ENCODE assay signal across 3 cellular contexts in genomic region chr12:111408686-111409402, GRCh38.
TF ChIP-seq lines count a peak whose summit lies in the region.

No MANE protein-coding gene starts in this region.

TF ChIP-seq in A549, 52 proteins besides CTCF, POLR2A, EP300 and RAD21:
- TF ChIP-seq ZFP36 (IDR thresholded peaks at IDR 0.05; ENCODE audit: borderline replicate concordance, partially characterized antibody) (peak; percentile 41), CEBPB (IDR thresholded peaks at IDR 0.05) (no peak), KDM1A (IDR thresholded peaks at IDR 0.05; ENCODE audit: low read depth) (peak; percentile 26; the same call in 1 of the 2 replicates), ELK1 (IDR thresholded peaks at IDR 0.05; ENCODE audit: low read depth, low read length) (no peak)
- TF ChIP-seq, protein P1, sequence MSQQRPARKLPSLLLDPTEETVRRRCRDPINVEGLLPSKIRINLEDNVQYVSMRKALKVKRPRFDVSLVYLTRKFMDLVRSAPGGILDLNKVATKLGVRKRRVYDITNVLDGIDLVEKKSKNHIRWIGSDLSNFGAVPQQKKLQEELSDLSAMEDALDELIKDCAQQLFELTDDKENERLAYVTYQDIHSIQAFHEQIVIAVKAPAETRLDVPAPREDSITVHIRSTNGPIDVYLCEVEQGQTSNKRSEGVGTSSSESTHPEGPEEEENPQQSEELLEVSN (IDR thresholded peaks at IDR 0.05; ENCODE audit: borderline replicate concordance, low read depth), result no peak

TF ChIP-seq in GM23338, 12 proteins besides CTCF, POLR2A, EP300 and RAD21 (continues in another document):
- TF ChIP-seq, protein P2, sequence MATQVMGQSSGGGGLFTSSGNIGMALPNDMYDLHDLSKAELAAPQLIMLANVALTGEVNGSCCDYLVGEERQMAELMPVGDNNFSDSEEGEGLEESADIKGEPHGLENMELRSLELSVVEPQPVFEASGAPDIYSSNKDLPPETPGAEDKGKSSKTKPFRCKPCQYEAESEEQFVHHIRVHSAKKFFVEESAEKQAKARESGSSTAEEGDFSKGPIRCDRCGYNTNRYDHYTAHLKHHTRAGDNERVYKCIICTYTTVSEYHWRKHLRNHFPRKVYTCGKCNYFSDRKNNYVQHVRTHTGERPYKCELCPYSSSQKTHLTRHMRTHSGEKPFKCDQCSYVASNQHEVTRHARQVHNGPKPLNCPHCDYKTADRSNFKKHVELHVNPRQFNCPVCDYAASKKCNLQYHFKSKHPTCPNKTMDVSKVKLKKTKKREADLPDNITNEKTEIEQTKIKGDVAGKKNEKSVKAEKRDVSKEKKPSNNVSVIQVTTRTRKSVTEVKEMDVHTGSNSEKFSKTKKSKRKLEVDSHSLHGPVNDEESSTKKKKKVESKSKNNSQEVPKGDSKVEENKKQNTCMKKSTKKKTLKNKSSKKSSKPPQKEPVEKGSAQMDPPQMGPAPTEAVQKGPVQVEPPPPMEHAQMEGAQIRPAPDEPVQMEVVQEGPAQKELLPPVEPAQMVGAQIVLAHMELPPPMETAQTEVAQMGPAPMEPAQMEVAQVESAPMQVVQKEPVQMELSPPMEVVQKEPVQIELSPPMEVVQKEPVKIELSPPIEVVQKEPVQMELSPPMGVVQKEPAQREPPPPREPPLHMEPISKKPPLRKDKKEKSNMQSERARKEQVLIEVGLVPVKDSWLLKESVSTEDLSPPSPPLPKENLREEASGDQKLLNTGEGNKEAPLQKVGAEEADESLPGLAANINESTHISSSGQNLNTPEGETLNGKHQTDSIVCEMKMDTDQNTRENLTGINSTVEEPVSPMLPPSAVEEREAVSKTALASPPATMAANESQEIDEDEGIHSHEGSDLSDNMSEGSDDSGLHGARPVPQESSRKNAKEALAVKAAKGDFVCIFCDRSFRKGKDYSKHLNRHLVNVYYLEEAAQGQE (IDR thresholded peaks at IDR 0.05; ENCODE audit: unreplicated experiment), result no peak
- TF ChIP-seq POLR2AphosphoS5 (IDR thresholded peaks at IDR 0.05; ENCODE audit: low read depth) (no peak), ZNF331 (CRISPR knock-in tag; IDR thresholded peaks at IDR 0.05; ENCODE audit: low read depth) (no peak), JUNB (IDR thresholded peaks at IDR 0.05; ENCODE audit: unreplicated experiment) (no peak), EZH2 (IDR thresholded peaks at IDR 0.05; ENCODE audit: low read depth, unreplicated experiment) (no peak), STAT1 (IDR thresholded peaks at IDR 0.05; ENCODE audit: unreplicated experiment) (no peak), EZH2phosphoT487 (IDR thresholded peaks at IDR 0.05; ENCODE audit: unreplicated experiment) (no peak), CREB1 (CRISPR knock-in tag; IDR thresholded peaks at IDR 0.05; ENCODE audit: low read depth) (no peak)
- TF ChIP-seq, protein P3, sequence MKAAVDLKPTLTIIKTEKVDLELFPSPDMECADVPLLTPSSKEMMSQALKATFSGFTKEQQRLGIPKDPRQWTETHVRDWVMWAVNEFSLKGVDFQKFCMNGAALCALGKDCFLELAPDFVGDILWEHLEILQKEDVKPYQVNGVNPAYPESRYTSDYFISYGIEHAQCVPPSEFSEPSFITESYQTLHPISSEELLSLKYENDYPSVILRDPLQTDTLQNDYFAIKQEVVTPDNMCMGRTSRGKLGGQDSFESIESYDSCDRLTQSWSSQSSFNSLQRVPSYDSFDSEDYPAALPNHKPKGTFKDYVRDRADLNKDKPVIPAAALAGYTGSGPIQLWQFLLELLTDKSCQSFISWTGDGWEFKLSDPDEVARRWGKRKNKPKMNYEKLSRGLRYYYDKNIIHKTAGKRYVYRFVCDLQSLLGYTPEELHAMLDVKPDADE (IDR thresholded peaks at IDR 0.05), result no peak

TF ChIP-seq in K562, 482 proteins besides CTCF, POLR2A, EP300 and RAD21:
- no peak for TF ChIP-seq AFF4 (CRISPR knock-in tag; IDR thresholded peaks at IDR 0.05)
- TF ChIP-seq MTA1 (IDR thresholded peaks at IDR 0.05; ENCODE audit: borderline replicate concordance), result no peak
- no peak for TF ChIP-seq EHMT2 (IDR thresholded peaks at IDR 0.05)
- TF ChIP-seq TEAD2 (tag; IDR thresholded peaks at IDR 0.05), result no peak
- TF ChIP-seq XRCC5 (IDR thresholded peaks at IDR 0.05; ENCODE audit: low read depth, low read length), result 0 out of 2 replicates have a peak, but pooled peaks have one; percentile 35
- TF ChIP-seq KAT7 (CRISPR knock-in tag; IDR thresholded peaks at IDR 0.05; ENCODE audit: borderline replicate concordance), result 0 out of 2 replicates have a peak, but pooled peaks have one; percentile 40
- TF ChIP-seq SP1 (CRISPR knock-in tag; IDR thresholded peaks at IDR 0.05), result no peak
- no peak for TF ChIP-seq ZC3H8 (IDR thresholded peaks at IDR 0.05)
- peak; percentile 69 for TF ChIP-seq BCOR (IDR thresholded peaks at IDR 0.05)
- TF ChIP-seq COPS2 (conservative IDR thresholded peaks at IDR 0.05), result no peak
- TF ChIP-seq BRD9 (IDR thresholded peaks at IDR 0.05; ENCODE audit: low read depth, partially characterized antibody), result peak; percentile 33
- TF ChIP-seq ZC3H11A (IDR thresholded peaks at IDR 0.05; ENCODE audit: low read depth, low read length), result no peak
- TF ChIP-seq CCNT2 (IDR thresholded peaks at IDR 0.05; ENCODE audit: borderline replicate concordance, extremely low read depth, insufficient read length, low read depth, low read length), result no peak
- peak; percentile 87 for TF ChIP-seq ZFP36 (IDR thresholded peaks at IDR 0.05; ENCODE audit: low read depth, low read length, partially characterized antibody)
- peak; percentile 60 for TF ChIP-seq RBM25 (IDR thresholded peaks at IDR 0.05; ENCODE audit: low read depth, low read length, severe bottlenecking)
- no peak for TF ChIP-seq HNRNPH1 (optimal IDR thresholded peaks at IDR 0.05; ENCODE audit: low read depth, low read length)
- TF ChIP-seq KDM1A (IDR thresholded peaks at IDR 0.05), result peak; percentile 52 to 74; a peak in 2 of 4 replicates
- no peak for TF ChIP-seq GABPB1 (CRISPR knock-in tag; IDR thresholded peaks at IDR 0.05)
- no peak for TF ChIP-seq RBFOX2 (IDR thresholded peaks at IDR 0.05; ENCODE audit: low read depth, low read length)
- TF ChIP-seq KDM5B (IDR thresholded peaks at IDR 0.05; ENCODE audit: insufficient replicate concordance, low read depth, low read length), result peak; percentile 35
- TF ChIP-seq PCBP2 (IDR thresholded peaks at IDR 0.05; ENCODE audit: low read depth, low read length, poor library complexity, severe bottlenecking), result no peak
- peak; percentile 52; the same call in 1 of the 2 replicates for TF ChIP-seq SMARCA5 (IDR thresholded peaks at IDR 0.05)
- peak; percentile 63; the same call in 1 of the 2 replicates for TF ChIP-seq PTBP1 (IDR thresholded peaks at IDR 0.05; ENCODE audit: low read depth, low read length)
- TF ChIP-seq DACH1 (IDR thresholded peaks at IDR 0.05; ENCODE audit: partially characterized antibody), result peak; percentile 19
